13 cellular contexts compared by ENCODE assay signal in the genomic region with DNA sequence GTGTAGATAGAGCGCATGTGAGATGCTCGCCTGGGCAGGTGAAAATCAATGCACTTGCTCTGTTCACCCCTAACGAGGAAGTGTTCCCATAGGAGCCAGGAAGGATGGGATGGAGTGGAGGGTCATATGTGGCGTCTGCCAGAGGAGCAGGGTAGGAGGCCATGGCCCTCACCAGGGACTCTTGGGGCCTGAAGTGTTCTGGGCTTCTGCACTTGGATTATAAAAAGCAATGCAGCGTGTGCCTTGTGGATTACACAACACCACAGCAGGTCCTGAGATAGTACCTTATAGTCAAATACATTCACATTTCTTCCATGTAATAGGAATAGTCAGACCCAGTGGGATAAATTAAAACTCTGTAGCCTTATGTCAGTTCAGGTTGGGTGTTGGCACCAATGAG.
"Had no signal": no experiment of that assay in that cellular context is flagged by ENCODE, and none has a peak within 500 bp of the region (broad histone marks: within the 10 kb centered on the region; RNA-seq: fewer than 3 reads in every experiment).

No MANE protein-coding gene starts in this region.

- H3K4me3 Mint-ChIP-seq: activated naive CD4-positive, alpha-beta T cell treated with anti-CD3 and anti-CD28 coated beads for 36 hours; stimulated activated naive CD8-positive, alpha-beta T cell treated with anti-CD3 and anti-CD28 coated beads, Interleukin-15, amount 100 ng/mL, for 72 hours; T-helper 1 cell treated with Interleukin-12 subunit alpha and Interleukin-12 subunit beta and Interleukin-4 antibody, amounts not matched to agents 30 μg/mL and 1 μg/mL, for 36 hours had no signal

- H3K27ac ChIP-seq: breast epithelium, esophagus muscularis mucosa, testis had no signal

- H3K9me3 Mint-ChIP-seq: naive thymus-derived CD8-positive, alpha-beta T cell had no signal

- DNase-seq: activated naive CD4-positive, alpha-beta T cell treated with anti-CD3 and anti-CD28 coated beads for 36 hours; anterior cingulate cortex; glutamatergic neuron; left colon; naive thymus-derived CD8-positive, alpha-beta T cell; stimulated activated CD4-positive, alpha-beta T cell treated with anti-CD3 and anti-CD28 coated beads, Interleukin-2, amount 100 ng/mL, for 24 hours; stimulated activated naive CD8-positive, alpha-beta T cell treated with anti-CD3 and anti-CD28 coated beads, Interleukin-15, amount 100 ng/mL, for 72 hours; testis had no signal

- ATAC-seq: activated CD4-positive, CD25-positive, alpha-beta regulatory T cell treated with anti-CD3 and anti-CD28 coated beads, Interleukin-2, amount 50 U/mL, for 24 hours; left colon; naive thymus-derived CD8-positive, alpha-beta T cell; sciatic nerve; stimulated activated naive CD8-positive, alpha-beta T cell treated with anti-CD3 and anti-CD28 coated beads, Interleukin-15, amount 100 ng/mL, for 72 hours had no signal

- H3K27me3 ChIP-seq: breast epithelium, esophagus muscularis mucosa, testis had no signal

- H3K27me3 Mint-ChIP-seq: stimulated activated naive CD8-positive, alpha-beta T cell treated with anti-CD3 and anti-CD28 coated beads, Interleukin-15, amount 100 ng/mL, for 72 hours had no signal

- H3K27ac Mint-ChIP-seq: activated naive CD4-positive, alpha-beta T cell treated with anti-CD3 and anti-CD28 coated beads for 36 hours had no signal

- H3K36me3 ChIP-seq: breast epithelium, esophagus muscularis mucosa had no signal

- H3K4me3 ChIP-seq: breast epithelium, esophagus muscularis mucosa, testis had no signal

- H3K9me3 ChIP-seq: breast epithelium, esophagus muscularis mucosa, testis had no signal
